Comparison of ENCODE assay signal across 17 cellular contexts in genomic region chr11:18927550-18928322, GRCh38. TPM values are rescaled to one million over a fixed set of nuclear protein-coding genes. Genes with fewer than 3 reads are reported as not detected.
DNase-seq lines count a peak whose midpoint lies in the region; ATAC-seq, FAIRE-seq and TF ChIP-seq lines count a peak whose summit lies in the region.
"Had no signal": no experiment of that assay in that cellular context is flagged by ENCODE, and none has a peak within 500 bp of the region (broad histone marks: within the 10 kb centered on the region; RNA-seq: fewer than 3 reads in every experiment).

No MANE protein-coding gene starts in this region.

- no peaks in the 10 kb centered on the region for H3K27me3 ChIP-seq in bronchial epithelial cell (ENCODE audit: control insufficient read depth, insufficient read depth, low read length)

- no peak overlapping the region for H3K27ac ChIP-seq in RWPE1

- no peak overlapping the region for H3K4me3 ChIP-seq in bronchial epithelial cell (ENCODE audit: low read depth, low read length)

- CTCF ChIA-PET in RWPE1 (lab: Yijun Ruan, JAX): interaction anchor here (0.6 to 0.7 kb wide), 2 partner anchors 55 to 619 kb away, joined by 3 to 5 read pairs; no protein-coding TSS in a partner anchor

- POLR2A ChIA-PET in RWPE1 (lab: Yijun Ruan, JAX; ENCODE audit: low non-redundant PET): no interaction called here

- H3K36me3 ChIP-seq in bronchial epithelial cell (ENCODE audit: control insufficient read depth, insufficient read depth, low read length): no peaks in the 10 kb centered on the region

- TF ChIP-seq CTCF in RWPE1 (conservative IDR thresholded peaks at IDR 0.05; ENCODE audit: low read depth): no peak
- TF ChIP-seq CTCF in bronchial epithelial cell (IDR thresholded peaks at IDR 0.05; ENCODE audit: insufficient read depth, low read length, severe bottlenecking): no peak

- DNase-seq in HCEC 1CT (peak; percentile 1), RWPE1 (ENCODE audit: low spot score) (peak; percentile 13), bronchial epithelial cell (ENCODE audit: low read depth) (peak; percentile 44), T-helper 1 cell (no peak), Ammon's horn (ENCODE audit: low spot score) (no peak)
- DNase-seq: Caco-2; CD8-positive, alpha-beta memory T cell; DND-41; GDM1; GOT3; H9 had no signal

- no peak for ATAC-seq in HG03159 (IDR thresholded peaks at IDR 0.05; ENCODE audit: unreplicated experiment)
- ATAC-seq in HG02884 (IDR thresholded peaks at IDR 0.05; ENCODE audit: unreplicated experiment): no peak
- ATAC-seq: HepG2 had no signal

- FAIRE-seq in bronchial epithelial cell (lab: Jason Lieb, UNC): no peak
- FAIRE-seq: A204.1, GM19239, HepG2, HTR-8/SVneo had no signal

RNA-seq across cellular contexts. Expression of gene MRGPRX1, which starts 11.5 kb away (rescaled TPM):
- total RNA-seq in bronchial epithelial cell: not detected in 2 replicates
- total RNA-seq: Caco-2; CD8-positive, alpha-beta memory T cell; H9; HepG2 had no signal

Comparison
In these comparisons a context has a peak if more than half of its experiments do, and no peak if none do; other contexts are left out.
1. DNase-seq: peak in HCEC 1CT (single experiment), RWPE1 (single experiment) and bronchial epithelial cell (single experiment); none in T-helper 1 cell (0 of 5) and Ammon's horn (single experiment).